21 cellular contexts compared by ENCODE assay signal in the genomic region with DNA sequence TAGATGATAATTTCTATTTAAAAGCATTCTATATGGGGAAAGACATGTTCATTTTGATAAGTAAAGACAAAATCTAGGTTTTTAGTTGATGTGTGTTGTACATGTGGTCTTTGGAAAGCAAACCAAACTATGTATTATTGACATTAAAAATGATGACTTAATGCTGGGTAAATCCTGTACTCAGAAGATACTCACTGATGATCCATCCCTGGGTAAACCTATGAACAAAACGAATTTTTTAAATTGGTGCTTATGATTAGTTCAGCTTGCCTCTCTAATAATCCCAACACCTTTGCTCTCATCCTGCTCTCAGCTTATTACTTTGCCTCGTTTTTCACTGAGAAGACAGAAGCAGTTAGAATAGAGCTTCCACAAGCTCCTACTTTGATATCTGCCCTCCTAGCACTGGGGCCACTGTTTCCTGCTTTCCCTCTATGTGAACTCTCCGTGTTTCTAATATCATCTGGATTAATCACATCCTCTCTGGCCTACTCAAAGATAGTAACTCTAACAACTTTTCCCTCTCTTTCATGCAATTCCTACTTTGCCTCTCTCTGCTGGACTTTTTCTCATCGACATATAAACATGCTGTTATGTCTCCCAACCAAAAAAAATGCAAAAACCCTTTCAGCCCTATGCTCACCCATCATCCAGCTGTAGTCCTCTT. TPM values are rescaled to one million over a fixed set of nuclear protein-coding genes. Genes with fewer than 3 reads are reported as not detected.
DNase-seq lines count a peak whose midpoint lies in the region; ATAC-seq and TF ChIP-seq lines count a peak whose summit lies in the region.
"Had no signal": no experiment of that assay in that cellular context is flagged by ENCODE, and none has a peak within 500 bp of the region (broad histone marks: within the 10 kb centered on the region; RNA-seq: fewer than 3 reads in every experiment).

No MANE protein-coding gene starts in this region.

- DNase-seq in AG20443 (ENCODE audit: low spot score), result peak; percentile 65
- DNase-seq in LHCN-M2 (ENCODE audit: low read depth), result peak; percentile 55
- DNase-seq in cardiac fibroblast (ENCODE audit: low read depth in 2 of 2), result peak; percentile 79 to 81
- no peak for DNase-seq in memory B cell (ENCODE audit: low spot score in 2 of 2)
- DNase-seq in activated CD4-positive, alpha-beta T cell treated with anti-CD3 and anti-CD28 coated beads, Interleukin-2, amount 50 U/mL, for 4 hours, result no peak
- no peak for DNase-seq in effector CD8-positive, alpha-beta T cell (lab: John Stamatoyannopoulos, UW)
- DNase-seq in activated T-helper 1 cell treated with anti-CD3 and anti-CD28 coated beads, Interleukin-12 subunit alpha, Interleukin-12 subunit beta, Interleukin-2, Interleukin-4 antibody, amounts not matched to agents 30 ng/mL and 10 ng/mL and 1 ng/mL, durations not matched to agents 14 hours and 24 hours and 36 hours (ENCODE audit: low spot score), result no peak
- DNase-seq: activated gamma-delta T cell treated with Interleukin-2 at 50 U/mL for 16 hours, BE2C, body of pancreas, DMS79, foreskin melanocyte, lower lobe of right lung, MM.1S, natural killer cell, NCI-H187, NCI-H526 treated with DMSO at 0.1 percent for 48 hours, stomach had no signal

- no peaks in the 10 kb centered on the region for H3K27me3 Mint-ChIP-seq in memory B cell
- no peaks in the 10 kb centered on the region for H3K27me3 Mint-ChIP-seq in activated T-helper 1 cell treated with anti-CD3 and anti-CD28 coated beads, Interleukin-12 subunit alpha, Interleukin-12 subunit beta, Interleukin-2, Interleukin-4 antibody, amounts not matched to agents 30 ng/mL and 10 ng/mL and 1 ng/mL, durations not matched to agents 14 hours and 24 hours and 36 hours (ENCODE audit: insufficient read depth)

- peaks cover 3% of the 10 kb centered on the region for H3K4me1 Mint-ChIP-seq in memory B cell
- peaks cover 17% of the 10 kb centered on the region for H3K4me1 Mint-ChIP-seq in activated T-helper 1 cell treated with anti-CD3 and anti-CD28 coated beads, Interleukin-12 subunit alpha, Interleukin-12 subunit beta, Interleukin-2, Interleukin-4 antibody, amounts not matched to agents 30 ng/mL and 10 ng/mL and 1 ng/mL, durations not matched to agents 14 hours and 24 hours and 36 hours (ENCODE audit: low read depth)

- no peak overlapping the region for H3K4me3 Mint-ChIP-seq in memory B cell
- H3K4me3 Mint-ChIP-seq in activated T-helper 1 cell treated with anti-CD3 and anti-CD28 coated beads, Interleukin-12 subunit alpha, Interleukin-12 subunit beta, Interleukin-2, Interleukin-4 antibody, amounts not matched to agents 30 ng/mL and 10 ng/mL and 1 ng/mL, durations not matched to agents 14 hours and 24 hours and 36 hours, result no peak overlapping the region
- H3K4me3 Mint-ChIP-seq: natural killer cell had no signal

- H3K36me3 Mint-ChIP-seq in memory B cell, result peaks cover 32% of the 10 kb centered on the region
- peaks cover 18% of the 10 kb centered on the region for H3K36me3 Mint-ChIP-seq in activated T-helper 1 cell treated with anti-CD3 and anti-CD28 coated beads, Interleukin-12 subunit alpha, Interleukin-12 subunit beta, Interleukin-2, Interleukin-4 antibody, amounts not matched to agents 30 ng/mL and 10 ng/mL and 1 ng/mL, durations not matched to agents 14 hours and 24 hours and 36 hours (ENCODE audit: low read depth)
- H3K36me3 Mint-ChIP-seq: natural killer cell had no signal

- H3K27ac Mint-ChIP-seq in memory B cell, result peak overlapping the region; percentile 4
- H3K27ac Mint-ChIP-seq in activated T-helper 1 cell treated with anti-CD3 and anti-CD28 coated beads, Interleukin-12 subunit alpha, Interleukin-12 subunit beta, Interleukin-2, Interleukin-4 antibody, amounts not matched to agents 30 ng/mL and 10 ng/mL and 1 ng/mL, durations not matched to agents 14 hours and 24 hours and 36 hours, result no peak overlapping the region

- H3K9me3 Mint-ChIP-seq in memory B cell, result no peaks in the 10 kb centered on the region
- no peaks in the 10 kb centered on the region for H3K9me3 Mint-ChIP-seq in activated T-helper 1 cell treated with anti-CD3 and anti-CD28 coated beads, Interleukin-12 subunit alpha, Interleukin-12 subunit beta, Interleukin-2, Interleukin-4 antibody, amounts not matched to agents 30 ng/mL and 10 ng/mL and 1 ng/mL, durations not matched to agents 14 hours and 24 hours and 36 hours
- H3K9me3 Mint-ChIP-seq: natural killer cell had no signal

- intact Hi-C loops in activated T-helper 1 cell treated with anti-CD3 and anti-CD28 coated beads, Interleukin-12 subunit alpha, Interleukin-12 subunit beta, Interleukin-2, Interleukin-4 antibody, amounts not matched to agents 30 ng/mL and 10 ng/mL and 1 ng/mL, durations not matched to agents 14 hours and 24 hours and 36 hours (cut with micrococcal nuclease), result no loop called here

- no peak for TF ChIP-seq CTCF in cardiac fibroblast (IDR thresholded peaks at IDR 0.05; ENCODE audit: low read depth, low read length)

- ATAC-seq in memory B cell (ENCODE audit: low read depth) (no peak), GM19023 (IDR thresholded peaks at IDR 0.05; ENCODE audit: unreplicated experiment) (no peak)
- ATAC-seq: activated CD4-positive, CD25-positive, alpha-beta regulatory T cell treated with anti-CD3 and anti-CD28 coated beads, Interleukin-2, amount 50 U/mL, for 24 hours; body of pancreas; lower lobe of right lung; natural killer cell had no signal

- H3K4me3 ChIP-seq in cardiac fibroblast (replicated peaks in 1 of 2; ENCODE audit: low read depth in 2 of 2, low read length in 2 of 2), result no peak overlapping the region
- H3K4me3 ChIP-seq: body of pancreas, lower lobe of right lung, stomach had no signal

RNA-seq across cellular contexts. Expression of gene RARRES1, which starts 29.3 kb away (rescaled TPM):
- 0.26 and 0.34 TPM in 2 replicates for total RNA-seq in LHCN-M2 (2014; rRNA removed)
- polyA plus RNA-seq in LHCN-M2 (2012), result 0.26 TPM
- total RNA-seq in activated T-helper 1 cell treated with anti-CD3 and anti-CD28 coated beads, Interleukin-12 subunit alpha, Interleukin-12 subunit beta, Interleukin-2, Interleukin-4 antibody, amounts not matched to agents 30 ng/mL and 10 ng/mL and 1 ng/mL, durations not matched to agents 14 hours and 24 hours and 36 hours, result not detected in 2 replicates
- total RNA-seq: natural killer cell; T-helper 1 cell treated with Interleukin-12 subunit alpha and Interleukin-12 subunit beta and Interleukin-4 antibody, amounts not matched to agents 30 ng/mL and 1 ng/mL, for 36 hours had no signal

RNA-seq across cellular contexts. Expression of gene LXN, which starts 30.5 kb away (rescaled TPM):
- total RNA-seq in LHCN-M2 (2014; rRNA removed), result not detected in 2 replicates
- not detected for polyA plus RNA-seq in LHCN-M2 (2012)
- total RNA-seq in activated T-helper 1 cell treated with anti-CD3 and anti-CD28 coated beads, Interleukin-12 subunit alpha, Interleukin-12 subunit beta, Interleukin-2, Interleukin-4 antibody, amounts not matched to agents 30 ng/mL and 10 ng/mL and 1 ng/mL, durations not matched to agents 14 hours and 24 hours and 36 hours, result 16.4 and 17.7 TPM in 2 replicates

RNA-seq across cellular contexts. Expression of gene GFM1, which starts 58.6 kb away (rescaled TPM):
- total RNA-seq in LHCN-M2 (2014; rRNA removed), result 58.2 and 75.2 TPM in 2 replicates
- 14.1 TPM for polyA plus RNA-seq in LHCN-M2 (2012)
- 70.4 and 71.7 TPM in 2 replicates for total RNA-seq in activated T-helper 1 cell treated with anti-CD3 and anti-CD28 coated beads, Interleukin-12 subunit alpha, Interleukin-12 subunit beta, Interleukin-2, Interleukin-4 antibody, amounts not matched to agents 30 ng/mL and 10 ng/mL and 1 ng/mL, durations not matched to agents 14 hours and 24 hours and 36 hours

Comparison
In these comparisons a context has a peak if more than half of its experiments do, and no peak if none do; other contexts are left out.
1. DNase-seq: peak in AG20443 (single experiment), LHCN-M2 (single experiment) and cardiac fibroblast (2 of 2); none in memory B cell (0 of 2), activated CD4-positive, alpha-beta T cell treated with anti-CD3 and anti-CD28 coated beads, Interleukin-2, amount 50 U/mL, for 4 hours (0 of 2), effector CD8-positive, alpha-beta T cell (single experiment) and activated T-helper 1 cell treated with anti-CD3 and anti-CD28 coated beads, Interleukin-12 subunit alpha, Interleukin-12 subunit beta, Interleukin-2, Interleukin-4 antibody, amounts not matched to agents 30 ng/mL and 10 ng/mL and 1 ng/mL, durations not matched to agents 14 hours and 24 hours and 36 hours (single experiment).
2. RNA of gene LXN, which starts 30.5 kb away (total RNA-seq): 16.4 to 17.7 TPM in activated T-helper 1 cell treated with anti-CD3 and anti-CD28 coated beads, Interleukin-12 subunit alpha, Interleukin-12 subunit beta, Interleukin-2, Interleukin-4 antibody, amounts not matched to agents 30 ng/mL and 10 ng/mL and 1 ng/mL, durations not matched to agents 14 hours and 24 hours and 36 hours; not detected in LHCN-M2; every median in the first group is over 10 times any median in the second.